Comparison of ENCODE assay signal across 8 cellular contexts in the genomic region with DNA sequence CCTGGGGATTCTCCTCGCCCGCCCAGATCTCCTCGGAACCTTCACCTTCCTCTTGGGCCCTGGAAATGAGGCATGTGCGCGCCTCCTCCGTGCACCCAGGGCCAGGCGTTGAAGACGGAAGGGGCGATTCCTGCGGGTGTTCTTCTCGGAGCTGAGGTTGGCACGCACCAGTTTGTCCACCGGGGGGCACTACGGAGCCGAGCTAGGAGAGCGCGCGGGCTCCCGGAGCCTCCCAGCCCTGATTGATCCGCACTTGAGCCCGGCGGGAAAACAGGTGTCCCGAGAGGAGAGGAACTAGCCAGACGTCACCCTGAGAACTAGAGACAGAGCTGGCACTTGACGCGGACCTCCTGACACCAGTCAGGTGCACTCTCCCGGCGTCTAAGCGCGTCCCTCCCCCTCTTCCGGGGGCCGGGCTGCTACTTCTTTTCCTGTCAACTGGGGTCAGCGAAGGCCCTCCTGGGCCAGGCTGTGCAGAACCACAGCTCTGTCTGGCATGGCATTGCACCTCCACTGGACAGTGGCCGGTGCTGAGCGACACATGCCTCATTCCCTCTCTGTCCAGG. TPM values are rescaled to one million over a fixed set of nuclear protein-coding genes. Genes with fewer than 3 reads are reported as not detected.
DNase-seq lines count a peak whose midpoint lies in the region; ATAC-seq and TF ChIP-seq lines count a peak whose summit lies in the region.

No MANE protein-coding gene starts in this region.

- H4K91ac ChIP-seq in neuronal stem cell (ENCODE audit: low read depth, low read length, poor library complexity), result no peak overlapping the region

- peak; percentile 91 for TF ChIP-seq CTCF in CD14-positive monocyte (IDR thresholded peaks at IDR 0.05)
- TF ChIP-seq CTCF in LNCaP clone FGC (IDR thresholded peaks at IDR 0.05; ENCODE audit: control insufficient read depth, extremely low read depth, insufficient read depth), result peak; percentile 88
- peak; percentile 94 for TF ChIP-seq CTCF in foreskin fibroblast (IDR thresholded peaks at IDR 0.05; ENCODE audit: low read depth, low read length)

- H3K18ac ChIP-seq in neuronal stem cell (ENCODE audit: low read length), result peak overlapping the region; percentile 44

- H3K36me3 Mint-ChIP-seq in CD14-positive monocyte, result no peaks in the 10 kb centered on the region
- H3K36me3 Mint-ChIP-seq in activated T-helper 2 cell treated with anti-CD3 and anti-CD28 coated beads, Interferon-gamma antibody, Interleukin-2, Interleukin-4, amounts not matched to agents 10 μg/mL and 5 μg/mL and 100 μg/mL, durations not matched to agents 14 hours and 24 hours and 36 hours (ENCODE audit: low read depth), result no peaks in the 10 kb centered on the region

- H3K27ac ChIP-seq in neuronal stem cell (replicated peaks; ENCODE audit: low read length), result no peak overlapping the region
- H3K27ac ChIP-seq in stomach smooth muscle (ENCODE audit: low read length), result no peak overlapping the region

- H2BK120ac ChIP-seq in neuronal stem cell (ENCODE audit: low read depth, low read length), result no peak overlapping the region

- DNase-seq in CD14-positive monocyte (ENCODE audit: low spot score), result peak; percentile 85
- peak; percentile 59 for DNase-seq in LNCaP clone FGC (ENCODE audit: low read depth)
- DNase-seq in RPMI7951 (ENCODE audit: low read depth), result peak; percentile 84
- peak; percentile 71 for DNase-seq in activated T-helper 2 cell treated with anti-CD3 and anti-CD28 coated beads, Interferon-gamma antibody, Interleukin-2, Interleukin-4, amounts not matched to agents 10 μg/mL and 5 μg/mL and 100 μg/mL, durations not matched to agents 14 hours and 24 hours and 36 hours (ENCODE audit: low spot score)
- peak; percentile 75 to 94 for DNase-seq in foreskin fibroblast
- peak; percentile 79 for DNase-seq in neuronal stem cell (ENCODE audit: low spot score)

- H2AFZ ChIP-seq in neuronal stem cell (ENCODE audit: low read length), result peak overlapping the region; percentile 92

- no peak overlapping the region for H3K14ac ChIP-seq in neuronal stem cell (ENCODE audit: low read length)

- H3K27me3 ChIP-seq in neuronal stem cell (ENCODE audit: control insufficient read depth in 3 of 3, insufficient read depth in 3 of 3, low read depth in 1 of 3, low read length in 3 of 3), result no peaks in the 10 kb centered on the region
- H3K27me3 ChIP-seq in stomach smooth muscle (ENCODE audit: control insufficient read depth in 1 of 2, insufficient read depth in 2 of 2, low read length in 2 of 2), result no peaks in the 10 kb centered on the region

- H3K4me2 ChIP-seq in neuronal stem cell (ENCODE audit: insufficient read depth, low read length, poor library complexity, severe bottlenecking), result peak overlapping the region; percentile 63

- peaks cover 2 to 4% (median 3%) of the 10 kb centered on the region in 3 donors for H3K27me3 Mint-ChIP-seq in CD14-positive monocyte (ENCODE audit: low read depth in 3 of 3)
- H3K27me3 Mint-ChIP-seq in activated T-helper 2 cell treated with anti-CD3 and anti-CD28 coated beads, Interferon-gamma antibody, Interleukin-2, Interleukin-4, amounts not matched to agents 10 μg/mL and 5 μg/mL and 100 μg/mL, durations not matched to agents 14 hours and 24 hours and 36 hours (ENCODE audit: low read depth), result peaks cover 3% of the 10 kb centered on the region

- H3K36me3 ChIP-seq in neuronal stem cell (replicated peaks in 1 of 2; ENCODE audit: control insufficient read depth in 2 of 2, insufficient read depth in 2 of 2, low read length in 2 of 2), result no peaks in the 10 kb centered on the region
- H3K36me3 ChIP-seq in stomach smooth muscle (ENCODE audit: control insufficient read depth in 2 of 2, insufficient read depth in 2 of 2, low read length in 2 of 2), result no peaks in the 10 kb centered on the region

- no peaks in the 10 kb centered on the region for H3K9me3 ChIP-seq in neuronal stem cell (replicated peaks in 1 of 2; ENCODE audit: control insufficient read depth in 2 of 2, insufficient read depth in 1 of 2, low read depth in 1 of 2, low read length in 2 of 2)
- H3K9me3 ChIP-seq in stomach smooth muscle (ENCODE audit: control insufficient read depth in 2 of 2, low read length in 2 of 2), result no peaks in the 10 kb centered on the region

- intact Hi-C loops in CD14-positive monocyte (cut with micrococcal nuclease), result loop anchor here (1.0 to 5.0 kb wide), 2 partner anchors 153 to 155 kb away; no protein-coding TSS in a partner anchor
- intact Hi-C loops in activated T-helper 2 cell treated with anti-CD3 and anti-CD28 coated beads, Interferon-gamma antibody, Interleukin-2, Interleukin-4, amounts not matched to agents 10 μg/mL and 5 μg/mL and 100 μg/mL, durations not matched to agents 14 hours and 24 hours and 36 hours (cut with micrococcal nuclease), result loop anchor here (1.0 kb wide), 2 partner anchors 28 to 155 kb away; no protein-coding TSS in a partner anchor

- no peaks in the 10 kb centered on the region for H3K9me3 Mint-ChIP-seq in CD14-positive monocyte
- H3K9me3 Mint-ChIP-seq in activated T-helper 2 cell treated with anti-CD3 and anti-CD28 coated beads, Interferon-gamma antibody, Interleukin-2, Interleukin-4, amounts not matched to agents 10 μg/mL and 5 μg/mL and 100 μg/mL, durations not matched to agents 14 hours and 24 hours and 36 hours, result no peaks in the 10 kb centered on the region

- ATAC-seq in GM19463 (IDR thresholded peaks at IDR 0.05; ENCODE audit: unreplicated experiment), result peak; percentile 74

- peak overlapping the region; percentile 1 for H3K23ac ChIP-seq in neuronal stem cell (ENCODE audit: low read depth, low read length, poor library complexity)

- H3K4me1 Mint-ChIP-seq in CD14-positive monocyte, result peaks cover 31% of the 10 kb centered on the region
- H3K4me1 Mint-ChIP-seq in activated T-helper 2 cell treated with anti-CD3 and anti-CD28 coated beads, Interferon-gamma antibody, Interleukin-2, Interleukin-4, amounts not matched to agents 10 μg/mL and 5 μg/mL and 100 μg/mL, durations not matched to agents 14 hours and 24 hours and 36 hours (ENCODE audit: low read depth), result peaks cover 9% of the 10 kb centered on the region

- H2AK5ac ChIP-seq in neuronal stem cell (ENCODE audit: low read depth, low read length), result no peak overlapping the region

- peak overlapping the region; percentile 73 to 93 for H3K4me3 Mint-ChIP-seq in CD14-positive monocyte
- peak overlapping the region; percentile 82 for H3K4me3 Mint-ChIP-seq in activated T-helper 2 cell treated with anti-CD3 and anti-CD28 coated beads, Interferon-gamma antibody, Interleukin-2, Interleukin-4, amounts not matched to agents 10 μg/mL and 5 μg/mL and 100 μg/mL, durations not matched to agents 14 hours and 24 hours and 36 hours (ENCODE audit: low read depth)

- H3K4me1 ChIP-seq in neuronal stem cell (ENCODE audit: control insufficient read depth in 2 of 2, insufficient read depth in 1 of 2, low read depth in 1 of 2, low read length in 2 of 2) (peaks cover 2 to 10% of the 10 kb centered on the region in 2 donors), stomach smooth muscle (ENCODE audit: control insufficient read depth, insufficient read depth, low read length) (peaks cover 5% of the 10 kb centered on the region)

- H2BK12ac ChIP-seq in neuronal stem cell (ENCODE audit: low read length), result no peak overlapping the region

- no CpG with 5 or more reads among the region's 35 CpGs for WGBS in neuronal stem cell (ENCODE audit: extremely low coverage in 2 of 2, insufficient read length in 2 of 2, insufficient replicate concordance in 1 of 2), 2 donors

- H4K8ac ChIP-seq in neuronal stem cell (ENCODE audit: low read depth, low read length), result no peak overlapping the region

- H2BK5ac ChIP-seq in neuronal stem cell (ENCODE audit: low read length), result no peak overlapping the region

- H3K4ac ChIP-seq in neuronal stem cell (ENCODE audit: low read length), result no peak overlapping the region

- no peaks in the 10 kb centered on the region for H3K79me1 ChIP-seq in neuronal stem cell (ENCODE audit: low read depth, low read length)

- H3K4me3 ChIP-seq in LNCaP clone FGC (ENCODE audit: low read depth, low read length), result peak overlapping the region; percentile 27
- peak overlapping the region; percentile 15 to 33 for H3K4me3 ChIP-seq in foreskin fibroblast (ENCODE audit: low read depth in 1 of 2, low read length in 2 of 2)
- H3K4me3 ChIP-seq in neuronal stem cell (ENCODE audit: low read length in 2 of 2), result peak overlapping the region; percentile 46 to 66
- H3K4me3 ChIP-seq in stomach smooth muscle (ENCODE audit: low read length in 2 of 2), result peak overlapping the region; percentile 60 to 72

- H3K27ac Mint-ChIP-seq in CD14-positive monocyte, result peak overlapping the region in 4 of 7 donors; percentile 57 to 73 (median 66)
- H3K27ac Mint-ChIP-seq in activated T-helper 2 cell treated with anti-CD3 and anti-CD28 coated beads, Interferon-gamma antibody, Interleukin-2, Interleukin-4, amounts not matched to agents 10 μg/mL and 5 μg/mL and 100 μg/mL, durations not matched to agents 14 hours and 24 hours and 36 hours, result no peak overlapping the region

- no peak overlapping the region for H2BK15ac ChIP-seq in neuronal stem cell (ENCODE audit: low read length)

- H3K9ac ChIP-seq in neuronal stem cell (ENCODE audit: low read depth, low read length, poor library complexity), result no peak overlapping the region
- peak overlapping the region in 1 of 2 donors; percentile 13 for H3K9ac ChIP-seq in stomach smooth muscle (ENCODE audit: low read length in 2 of 2)

RNA-seq across cellular contexts. Expression of gene SERINC2, which starts 18.3 kb away (rescaled TPM):
- polyA plus RNA-seq in CD14-positive monocyte, result 1 to 10 TPM; 4.1 to 7.8 TPM
- 194 and 269 TPM in 2 replicates for total RNA-seq in RPMI7951 (2014; rRNA removed; shearing (Covaris generic))
- total RNA-seq in activated T-helper 2 cell treated with anti-CD3 and anti-CD28 coated beads, Interferon-gamma antibody, Interleukin-2, Interleukin-4, amounts not matched to agents 10 μg/mL and 5 μg/mL and 100 μg/mL, durations not matched to agents 14 hours and 24 hours and 36 hours, result 0.21 and 0.27 TPM in 2 replicates
- polyA plus RNA-seq in neuronal stem cell (2013, experiment 1 of 2), result 36.2 TPM
- 35.5 TPM for polyA plus RNA-seq in neuronal stem cell (2013, experiment 2 of 2)

RNA-seq across cellular contexts. Expression of gene FABP3, which starts 21.8 kb away (rescaled TPM):
- polyA plus RNA-seq in CD14-positive monocyte, result not detected
- 6.6 and 11.8 TPM in 2 replicates for total RNA-seq in RPMI7951 (2014; rRNA removed; shearing (Covaris generic))
- not detected in 2 replicates for total RNA-seq in activated T-helper 2 cell treated with anti-CD3 and anti-CD28 coated beads, Interferon-gamma antibody, Interleukin-2, Interleukin-4, amounts not matched to agents 10 μg/mL and 5 μg/mL and 100 μg/mL, durations not matched to agents 14 hours and 24 hours and 36 hours
- polyA plus RNA-seq in neuronal stem cell (2013, experiment 1 of 2), result 2.4 TPM
- 2.5 TPM for polyA plus RNA-seq in neuronal stem cell (2013, experiment 2 of 2)

Comparison
In these comparisons a context has a peak if more than half of its experiments do, and no peak if none do; other contexts are left out.
1. RNA of gene SERINC2, which starts 18.3 kb away (total RNA-seq): 194 to 269 TPM in RPMI7951; 0.21 to 0.27 TPM in activated T-helper 2 cell treated with anti-CD3 and anti-CD28 coated beads, Interferon-gamma antibody, Interleukin-2, Interleukin-4, amounts not matched to agents 10 μg/mL and 5 μg/mL and 100 μg/mL, durations not matched to agents 14 hours and 24 hours and 36 hours; every median in the first group is over 100 times any median in the second.
2. Peak in every context shown above with its lines, with median percentiles within 50 percentile points of each other: DNase-seq, CTCF ChIP-seq and H3K4me3 ChIP-seq.